Comparison of ENCODE assay signal across 34 cellular contexts in genomic region chr2:228015741-228016140, GRCh38.
"Had no signal": no experiment of that assay in that cellular context is flagged by ENCODE, and none has a peak within 500 bp of the region (broad histone marks: within the 10 kb centered on the region; RNA-seq: fewer than 3 reads in every experiment).

No MANE protein-coding gene starts in this region.

- H3K27me3 ChIP-seq: adrenal gland, body of pancreas, brain microvascular endothelial cell, breast epithelium had no signal

- H3K27me3 Mint-ChIP-seq: activated B cell treated with CpG ODN at 0.5 μM for 24 hours; activated CD4-positive, alpha-beta memory T cell treated with anti-CD3 and anti-CD28 coated beads for 36 hours; activated CD4-positive, alpha-beta T cell treated with anti-CD3 and anti-CD28 coated beads, Interleukin-2, amount 10 ng/mL, durations not matched to agents 24 days and 14 days; activated CD8-positive, alpha-beta T cell treated with anti-CD3 and anti-CD28 coated beads for 36 hours had no signal

- H3K36me3 ChIP-seq: adrenal gland, brain microvascular endothelial cell, breast epithelium had no signal

- ATAC-seq: activated CD8-positive, alpha-beta T cell treated with anti-CD3 and anti-CD28 coated beads for 36 hours; activated naive CD4-positive, alpha-beta T cell treated with anti-CD3 and anti-CD28 coated beads, Interleukin-2, amount 50 U/mL, for 72 hours; activated T-cell treated with anti-CD3 and anti-CD28 coated beads, Interleukin-2, amount 50 U/mL, for 4 hours; activated T-cell treated with anti-CD3 and anti-CD28 coated beads, Interleukin-2, amount 50 U/mL, for 72 hours; activated T-helper 17 cell treated with anti-CD3 and anti-CD28 coated beads, Interleukin-2, amount 50 U/mL, for 72 hours; body of pancreas had no signal

- H3K36me3 Mint-ChIP-seq: activated CD4-positive, alpha-beta memory T cell treated with anti-CD3 and anti-CD28 coated beads for 36 hours; activated naive CD4-positive, alpha-beta T cell treated with anti-CD3 and anti-CD28 coated beads, Interleukin-2, amount 50 U/mL, for 72 hours; activated naive CD8-positive, alpha-beta T cell treated with anti-CD3 and anti-CD28 coated beads for 36 hours had no signal

- H3K4me1 ChIP-seq: adrenal gland, body of pancreas, breast epithelium had no signal

- FAIRE-seq: astrocyte, TTC549 had no signal

- H3K4me3 Mint-ChIP-seq: activated B cell treated with CpG ODN at 0.5 μM for 24 hours; activated CD4-positive, alpha-beta memory T cell treated with anti-CD3 and anti-CD28 coated beads for 36 hours; activated CD4-positive, alpha-beta T cell treated with anti-CD3 and anti-CD28 coated beads, Interleukin-2, amount 10 ng/mL, durations not matched to agents 24 days and 14 days; activated CD8-positive, alpha-beta T cell treated with anti-CD3 and anti-CD28 coated beads for 36 hours; activated naive CD4-positive, alpha-beta T cell treated with anti-CD3 and anti-CD28 coated beads for 36 hours; activated naive CD8-positive, alpha-beta T cell treated with anti-CD3 and anti-CD28 coated beads for 36 hours; activated T-cell treated with anti-CD3 and anti-CD28 coated beads, Interleukin-2, amount 50 U/mL, for 4 hours; activated T-cell treated with anti-CD3 and anti-CD28 coated beads, Interleukin-2, amount 50 U/mL, for 72 hours; activated T-helper 1 cell treated with anti-CD3 and anti-CD28 coated beads, Interleukin-12 subunit alpha, Interleukin-12 subunit beta, Interleukin-2, Interleukin-4 antibody, amounts not matched to agents 30 ng/mL and 10 ng/mL and 1 ng/mL, durations not matched to agents 14 hours and 24 hours and 36 hours; activated T-helper 17 cell treated with anti-CD3 and anti-CD28 coated beads, Interleukin-2, amount 50 U/mL, for 72 hours; T-helper 2 cell treated with Interferon-gamma antibody and Interleukin-4, amounts not matched to agents 5 μg/mL and 100 μg/mL, for 36 hours had no signal

- H3K9me3 ChIP-seq: adrenal gland, body of pancreas, breast epithelium had no signal

- H3K27ac ChIP-seq: adrenal gland, body of pancreas, brain microvascular endothelial cell, breast epithelium, VCaP had no signal

- DNase-seq: activated B cell treated with CpG ODN at 0.5 μM for 24 hours; activated CD4-positive, alpha-beta memory T cell treated with anti-CD3 and anti-CD28 coated beads for 36 hours; activated CD4-positive, alpha-beta T cell treated with anti-CD3 and anti-CD28 coated beads for 4 hours; activated CD4-positive, alpha-beta T cell treated with anti-CD3 and anti-CD28 coated beads, Interleukin-2, amount 10 ng/mL, durations not matched to agents 24 days and 14 days; activated CD4-positive, alpha-beta T cell treated with anti-CD3 and anti-CD28 coated beads, Interleukin-2, amount 50 U/mL, for 1 hour; activated CD4-positive, alpha-beta T cell treated with anti-CD3 and anti-CD28 coated beads, Interleukin-2, amount 50 U/mL, for 4 hours; activated CD4-positive, CD25-positive, alpha-beta regulatory T cell treated with anti-CD3 and anti-CD28 coated beads, Interleukin-2, amount 50 U/mL, for 72 hours; activated CD8-positive, alpha-beta memory T cell treated with anti-CD3 and anti-CD28 coated beads, Interleukin-2, amount 50 U/mL, for 4 hours; activated CD8-positive, alpha-beta T cell treated with anti-CD3 and anti-CD28 coated beads for 36 hours; activated effector memory CD4-positive, alpha-beta T cell treated with anti-CD3 and anti-CD28 coated beads, Interleukin-2, amount 50 U/mL, for 16 hours; activated gamma-delta T cell treated with Interleukin-2 at 50 U/mL for 16 hours; activated naive CD4-positive, alpha-beta T cell; activated naive CD4-positive, alpha-beta T cell treated with anti-CD3 and anti-CD28 coated beads for 36 hours; activated naive CD4-positive, alpha-beta T cell treated with anti-CD3 and anti-CD28 coated beads, Interleukin-2, amount 50 U/mL, for 16 hours; activated naive CD8-positive, alpha-beta T cell treated with anti-CD3 and anti-CD28 coated beads for 36 hours; activated T-cell treated with anti-CD3 and anti-CD28 coated beads for 4 hours; activated T-cell treated with anti-CD3 and anti-CD28 coated beads, Interleukin-2, amount 50 U/mL, for 1 hour; activated T-cell treated with anti-CD3 and anti-CD28 coated beads, Interleukin-2, amount 50 U/mL, for 4 hours; activated T-cell treated with anti-CD3 and anti-CD28 coated beads, Interleukin-2, amount 50 U/mL, for 72 hours; adrenal gland; amniotic stem cell; aorta; body of pancreas; brain microvascular endothelial cell; central memory CD4-positive, alpha-beta T cell; T-helper 9 cell had no signal

- H3K27ac Mint-ChIP-seq: activated B cell treated with CpG ODN at 0.5 μM for 24 hours; activated CD4-positive, alpha-beta memory T cell treated with anti-CD3 and anti-CD28 coated beads for 36 hours; activated CD4-positive, alpha-beta T cell treated with anti-CD3 and anti-CD28 coated beads, Interleukin-2, amount 10 ng/mL, durations not matched to agents 24 days and 14 days; activated CD8-positive, alpha-beta T cell treated with anti-CD3 and anti-CD28 coated beads for 36 hours; activated naive CD4-positive, alpha-beta T cell treated with anti-CD3 and anti-CD28 coated beads for 36 hours; activated naive CD4-positive, alpha-beta T cell treated with anti-CD3 and anti-CD28 coated beads, Interleukin-2, amount 50 U/mL, for 72 hours; activated naive CD8-positive, alpha-beta T cell treated with anti-CD3 and anti-CD28 coated beads for 36 hours; activated T-cell treated with anti-CD3 and anti-CD28 coated beads, Interleukin-2, amount 50 U/mL, for 72 hours; activated T-helper 1 cell treated with anti-CD3 and anti-CD28 coated beads, Interleukin-12 subunit alpha, Interleukin-12 subunit beta, Interleukin-2, Interleukin-4 antibody, amounts not matched to agents 30 ng/mL and 10 ng/mL and 1 ng/mL, durations not matched to agents 14 hours and 24 hours and 36 hours; activated T-helper 17 cell treated with anti-CD3 and anti-CD28 coated beads, Interleukin-2, amount 50 U/mL, for 72 hours; T-helper 2 cell treated with Interferon-gamma antibody and Interleukin-4, amounts not matched to agents 5 μg/mL and 100 μg/mL, for 36 hours had no signal

- H3K4me3 ChIP-seq: adrenal gland, body of pancreas, breast epithelium had no signal

- H3K4me1 Mint-ChIP-seq: activated B cell treated with CpG ODN at 0.5 μM for 24 hours; activated CD4-positive, alpha-beta T cell treated with anti-CD3 and anti-CD28 coated beads, Interleukin-2, amount 10 ng/mL, durations not matched to agents 24 days and 14 days; activated naive CD8-positive, alpha-beta T cell treated with anti-CD3 and anti-CD28 coated beads for 36 hours; activated T-helper 17 cell treated with anti-CD3 and anti-CD28 coated beads, Interleukin-2, amount 50 U/mL, for 72 hours had no signal
